In the genomic region with DNA sequence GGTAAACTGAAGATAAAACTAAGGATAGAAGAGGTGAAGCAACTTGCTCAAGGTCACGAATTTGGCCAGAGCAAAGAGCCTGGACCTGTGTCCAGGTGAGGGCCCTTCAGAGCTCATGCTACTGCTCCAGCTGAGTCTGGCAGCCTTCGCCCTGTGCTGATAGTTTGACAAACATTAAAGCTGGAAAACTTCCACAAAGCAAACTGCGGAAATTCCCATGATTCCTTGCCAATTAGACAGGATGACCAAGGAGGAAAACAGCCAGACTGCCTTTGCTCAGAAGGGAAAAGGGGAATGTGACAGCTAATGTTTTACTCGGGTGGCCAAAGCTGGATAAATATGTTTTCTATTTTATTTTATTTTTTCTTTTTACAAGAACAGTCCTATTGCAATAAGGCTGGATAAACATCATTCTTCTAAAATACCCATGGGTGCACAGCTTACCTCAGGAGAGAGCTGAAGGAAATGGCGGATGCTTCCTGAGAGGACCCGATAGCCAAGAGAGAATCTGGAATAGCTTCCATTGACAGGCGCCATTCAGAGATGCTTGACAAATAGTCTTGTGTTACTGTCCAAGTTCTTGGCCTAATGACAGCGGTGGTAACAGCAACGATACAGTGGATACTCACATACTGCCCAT, we compare ENCODE assay signal across 18 cellular contexts. TPM values are rescaled to one million over a fixed set of nuclear protein-coding genes. Genes with fewer than 3 reads are reported as not detected.
DNase-seq lines count a peak whose midpoint lies in the region; ATAC-seq, FAIRE-seq and TF ChIP-seq lines count a peak whose summit lies in the region.
"Had no signal": no experiment of that assay in that cellular context is flagged by ENCODE, and none has a peak within 500 bp of the region (broad histone marks: within the 10 kb centered on the region; RNA-seq: fewer than 3 reads in every experiment).

No MANE protein-coding gene starts in this region.

- intact Hi-C loops in endothelial cell of umbilical vein (cut with micrococcal nuclease) (no loop called here), right lobe of liver (cut with DNase I) (loop anchor here (10.0 kb wide), 2 partner anchors 78 to 132 kb away; no protein-coding TSS in a partner anchor), uterus (cut with DNase I; ENCODE audit: low total_unique reads) (no loop called here), posterior cingulate gyrus (cut with DNase I) (no loop called here)

- dilution Hi-C loops in endothelial cell of umbilical vein (cut with MboI; ENCODE audit: extremely low pct_ligation_motif_present, low sequenced_read_pairs), result no loop called here

- POLR2A ChIA-PET in SK-N-SH (lab: Yijun Ruan, JAX), result no interaction called here
- POLR2A ChIA-PET in endothelial cell of umbilical vein (lab: Charles Lee), result no interaction called here

- H2AFZ ChIP-seq in SK-N-SH (ENCODE audit: low read depth) (peak overlapping the region; percentile 80), endothelial cell of umbilical vein (ENCODE audit: low read depth, low read length) (peak overlapping the region; percentile 92)

- H3K4me3 ChIP-seq in SK-N-SH (ENCODE audit: low read depth in 2 of 2, low read length in 1 of 2) (no peak overlapping the region), endothelial cell of umbilical vein (replicated peaks in 1 of 3; ENCODE audit: insufficient read depth in 1 of 3, low read depth in 1 of 3, low read length in 3 of 3) (no peak overlapping the region), right lobe of liver (no peak overlapping the region), uterus (no peak overlapping the region)
- H3K4me3 ChIP-seq: skin epidermis had no signal

- H3K9ac ChIP-seq in SK-N-SH, result no peak overlapping the region
- no peak overlapping the region for H3K9ac ChIP-seq in endothelial cell of umbilical vein (replicated peaks; ENCODE audit: extremely low read depth, insufficient read depth, low read length)

- DNase-seq in SK-N-SH, result no peak
- peak; percentile 90 for DNase-seq in endothelial cell of umbilical vein (ENCODE audit: low read depth, low spot score)
- peak; percentile 74 to 88 (median 87) for DNase-seq in right lobe of liver
- peak in 1 of 2 donors; percentile 31 for DNase-seq in uterus
- DNase-seq in RKO (ENCODE audit: low spot score), result no peak
- no peak for DNase-seq in posterior cingulate gyrus
- no peak for DNase-seq in NCI-H2107 treated with DMSO at 0.1 percent for 48 hours (lab: John Stamatoyannopoulos, UW; ENCODE audit: unreplicated experiment)
- DNase-seq: 8988T; activated naive CD8-positive, alpha-beta T cell treated with anti-CD3 and anti-CD28 coated beads, Interleukin-2, amount 50 U/mL, for 24 hours; foreskin keratinocyte; kidney; NCI-H1048; T-helper 1 cell had no signal

- H3K27ac ChIP-seq in SK-N-SH (ENCODE audit: low read depth in 2 of 2, low read length in 1 of 2) (peak overlapping the region in 1 of 2 experiments; percentile 34; a peak in 2 of 4 replicates), endothelial cell of umbilical vein (ENCODE audit: insufficient read depth, low read depth, low read length) (no peak overlapping the region), right lobe of liver (peak overlapping the region; percentile 55 to 88 (median 63)), uterus (peak overlapping the region; percentile 24 to 33)
- H3K27ac ChIP-seq: foreskin keratinocyte had no signal

- TF ChIP-seq EP300 in SK-N-SH (IDR thresholded peaks at IDR 0.05; ENCODE audit: borderline replicate concordance in 1 of 2, low read depth in 1 of 2, low read length in 1 of 2), result no peak

- H3K27me3 ChIP-seq in SK-N-SH (ENCODE audit: insufficient read depth), result no peaks in the 10 kb centered on the region
- H3K27me3 ChIP-seq in endothelial cell of umbilical vein (ENCODE audit: control insufficient read depth in 2 of 2, insufficient read depth in 2 of 2, low read length in 2 of 2), result no peaks in the 10 kb centered on the region
- H3K27me3 ChIP-seq in right lobe of liver, result no peaks in the 10 kb centered on the region
- H3K27me3 ChIP-seq in uterus, result no peaks in the 10 kb centered on the region

- H4K20me1 ChIP-seq in SK-N-SH (ENCODE audit: insufficient read depth) (no peaks in the 10 kb centered on the region), endothelial cell of umbilical vein (replicated peaks; ENCODE audit: control insufficient read depth, extremely low read depth, insufficient read depth, low read length) (no peaks in the 10 kb centered on the region)

- H3K79me2 ChIP-seq in SK-N-SH (ENCODE audit: insufficient read depth) (no peaks in the 10 kb centered on the region), endothelial cell of umbilical vein (ENCODE audit: control insufficient read depth, insufficient read depth, low read length) (no peaks in the 10 kb centered on the region)

- no peak for TF ChIP-seq POLR2A in endothelial cell of umbilical vein (IDR thresholded peaks at IDR 0.05; ENCODE audit: low read depth, low read length)
- TF ChIP-seq POLR2A in right lobe of liver (IDR thresholded peaks at IDR 0.05), result no peak
- no peak for TF ChIP-seq POLR2A in uterus (IDR thresholded peaks at IDR 0.05)

- 23% methylated on average over 9 of the region's 9 CpGs for WGBS in SK-N-SH (ENCODE audit: low lambda C conversion rate)
- 31% methylated on average over 9 of the region's 9 CpGs for WGBS in right lobe of liver (ENCODE audit: insufficient coverage, low coverage, low lambda C conversion rate, missing lambda C conversion rate)

- TF ChIP-seq RAD21 in SK-N-SH (IDR thresholded peaks at IDR 0.05; ENCODE audit: low read length), result no peak

- H3F3A ChIP-seq in SK-N-SH (replicated peaks; ENCODE audit: insufficient read depth), result no peaks in the 10 kb centered on the region

- H3K9me3 ChIP-seq in SK-N-SH (no peaks in the 10 kb centered on the region), endothelial cell of umbilical vein (replicated peaks; ENCODE audit: control insufficient read depth, insufficient read depth, low read length) (no peaks in the 10 kb centered on the region), right lobe of liver (no peaks in the 10 kb centered on the region), uterus (no peaks in the 10 kb centered on the region)

- TF ChIP-seq CTCF in SK-N-SH (IDR thresholded peaks at IDR 0.05), result no peak
- no peak for TF ChIP-seq CTCF in endothelial cell of umbilical vein (IDR thresholded peaks at IDR 0.05; ENCODE audit: extremely low read depth in 1 of 2, insufficient read depth in 1 of 2, low read depth in 1 of 2, low read length in 2 of 2)
- TF ChIP-seq CTCF in right lobe of liver (IDR thresholded peaks at IDR 0.05), result peak in 1 of 4 donors; percentile 9
- TF ChIP-seq CTCF in uterus (IDR thresholded peaks at IDR 0.05), result no peak

- CTCF ChIA-PET in SK-N-SH (lab: Yijun Ruan, JAX) (no interaction called here), endothelial cell of umbilical vein (lab: Charles Lee) (interaction anchor here (0.8 kb wide), 1 partner anchor 20 kb away, joined by 4 read pairs; no protein-coding TSS in a partner anchor)

- ATAC-seq in SK-N-SH treated with all-trans-retinoic acid at 6 μM for 48 hours, result no peak
- ATAC-seq in right lobe of liver, result peak; percentile 78 to 87 (median 81)
- ATAC-seq: activated CD4-positive, CD25-positive, alpha-beta regulatory T cell treated with anti-CD3 and anti-CD28 coated beads, Interleukin-2, amount 50 U/mL, for 24 hours; activated naive CD8-positive, alpha-beta T cell treated with anti-CD3 and anti-CD28 coated beads, Interleukin-2, amount 50 U/mL, for 24 hours; foreskin keratinocyte; natural killer cell treated with Interleukin-12 subunit alpha and Interleukin-12 subunit beta and Interleukin-15 and Interleukin-18, amount 100 ng/mL, for 72 hours had no signal

- H3K36me3 ChIP-seq in SK-N-SH (replicated peaks in 1 of 2; ENCODE audit: control insufficient read depth in 1 of 2, insufficient read depth in 2 of 2, low read length in 1 of 2), result no peaks in the 10 kb centered on the region
- no peaks in the 10 kb centered on the region for H3K36me3 ChIP-seq in endothelial cell of umbilical vein (ENCODE audit: control insufficient read depth in 2 of 2, extremely low read depth in 1 of 2, insufficient read depth in 2 of 2, low read length in 2 of 2)
- no peaks in the 10 kb centered on the region for H3K36me3 ChIP-seq in right lobe of liver
- no peaks in the 10 kb centered on the region for H3K36me3 ChIP-seq in uterus

- no peaks in the 10 kb centered on the region for H3K9me2 ChIP-seq in SK-N-SH

- peak; percentile 86 for FAIRE-seq in endothelial cell of umbilical vein (lab: Jason Lieb, UNC)
- FAIRE-seq: HTR-8/SVneo, kidney had no signal

- no TSS peak for BruUV-seq in endothelial cell of umbilical vein (replicated peaks; lab: Mats Ljungman, UMichigan)

- no peaks in the 10 kb centered on the region for H3K9me1 ChIP-seq in endothelial cell of umbilical vein (replicated peaks; ENCODE audit: control insufficient read depth, extremely low read depth, insufficient read depth, low read length)

- H3K4me1 ChIP-seq in SK-N-SH (ENCODE audit: control insufficient read depth in 1 of 2, insufficient read depth in 2 of 2, low read depth in 1 of 2, low read length in 1 of 2) (no peaks in the 10 kb centered on the region), endothelial cell of umbilical vein (ENCODE audit: control insufficient read depth, extremely low read depth, insufficient read depth, low read length) (peaks cover 8% of the 10 kb centered on the region), right lobe of liver (peaks cover 0 to 42% (median 13%) of the 10 kb centered on the region in 4 donors), uterus (no peaks in the 10 kb centered on the region)
- H3K4me1 ChIP-seq: foreskin keratinocyte had no signal

- 0 out of 2 replicates have a peak overlapping the region, but pooled peaks have one; percentile 16 for H3K4me2 ChIP-seq in SK-N-SH
- H3K4me2 ChIP-seq in endothelial cell of umbilical vein (ENCODE audit: insufficient read depth, low read length), result no peak overlapping the region

TF ChIP-seq in SK-N-SH treated with all-trans-retinoic acid at 6 μM for 48 hours, 23 proteins besides CTCF, POLR2A, EP300 and RAD21 (continues in another document):
- TF ChIP-seq ZNF565 (CRISPR knock-in tag; conservative IDR thresholded peaks at IDR 0.05; ENCODE audit: low read depth) (no peak), ZC3H10 (CRISPR knock-in tag; IDR thresholded peaks at IDR 0.05) (no peak)

TF ChIP-seq in endothelial cell of umbilical vein, 7 proteins besides CTCF, POLR2A, EP300 and RAD21 (continues in another document):
- TF ChIP-seq JUN (IDR thresholded peaks at IDR 0.05; ENCODE audit: borderline replicate concordance, insufficient read depth, insufficient read length, low read depth), result no peak

RNA-seq across cellular contexts. Expression of gene CTAGE1, which starts 5.3 kb away (rescaled TPM):
- polyA plus RNA-seq in SK-N-SH (2012; rRNA removed) (0.03 and 0.07 TPM in 2 replicates), endothelial cell of umbilical vein (not detected in 2 replicates)
- 0.01 TPM in 2 replicates for polyA plus RNA-seq in SK-N-SH (2012; cell fraction: cytosol; rRNA removed)
- polyA plus RNA-seq in SK-N-SH (2012; cell fraction: nucleus; rRNA removed), result 0.02 TPM in 1 of 2 replicates, not detected in the other
- total RNA-seq in endothelial cell of umbilical vein (not detected in 2 replicates), right lobe of liver (not detected), uterus (not detected)
- polyA plus RNA-seq in endothelial cell of umbilical vein (2011; cell fraction: cytosol; rRNA removed), result not detected in 2 replicates
- polyA plus RNA-seq in endothelial cell of umbilical vein (2011; cell fraction: nucleus; rRNA removed), result not detected in 2 replicates
- polyA plus RNA-seq in endothelial cell of umbilical vein (2012), result 0.05 TPM in 1 of 2 replicates, not detected in the other
- not detected in 2 replicates for polyA minus RNA-seq in endothelial cell of umbilical vein
- polyA minus RNA-seq in endothelial cell of umbilical vein (2011; cell fraction: cytosol; rRNA and poly(A)+ RNA removed), result not detected
- polyA minus RNA-seq in endothelial cell of umbilical vein (2011; cell fraction: nucleus; rRNA and poly(A)+ RNA removed), result not detected in 2 replicates
- total RNA-seq: foreskin keratinocyte; kidney; natural killer cell treated with Interleukin-12 subunit alpha and Interleukin-12 subunit beta and Interleukin-15 and Interleukin-18, amount 100 ng/mL, for 72 hours had no signal
- polyA plus RNA-seq: foreskin keratinocyte had no signal

Comparison
In these comparisons a context has a peak if more than half of its experiments do, and no peak if none do; other contexts are left out.
1. DNase-seq: peak in endothelial cell of umbilical vein (single experiment) and right lobe of liver (3 of 3); none in SK-N-SH (single experiment), RKO (single experiment), posterior cingulate gyrus (0 of 10) and NCI-H2107 treated with DMSO at 0.1 percent for 48 hours (single experiment).
2. intact Hi-C loops: an anchor here in right lobe of liver (10.0 kb wide); none called in endothelial cell of umbilical vein, uterus and posterior cingulate gyrus.